ENCODE assay signal across 8 cellular contexts in genomic region chr13:52862358-52863206, GRCh38. TPM values are rescaled to one million over a fixed set of nuclear protein-coding genes. Genes with fewer than 3 reads are reported as not detected.
DNase-seq lines count a peak whose midpoint lies in the region; TF ChIP-seq lines count a peak whose summit lies in the region.

No MANE protein-coding gene starts in this region.

- H4K20me1 ChIP-seq in mammary epithelial cell (ENCODE audit: insufficient read depth, low read length) = no peaks in the 10 kb centered on the region

- dilution Hi-C loops in mammary epithelial cell (cut with HindIII; ENCODE audit: low sequenced_read_pairs) = no loop called here

- 58% methylated on average over 3 of the region's 3 CpGs for WGBS in mammary epithelial cell (ENCODE audit: low coverage, missing lambda C conversion rate)

- BruUV-seq in mammary epithelial cell (replicated peaks; lab: Mats Ljungman, UMichigan) = no TSS peak

- H3K4me1 Mint-ChIP-seq in activated CD4-positive, alpha-beta T cell treated with anti-CD3 and anti-CD28 coated beads, Interleukin-2, amount 10 ng/mL, durations not matched to agents 24 days and 14 days = no peaks in the 10 kb centered on the region

- peak; percentile 64 for DNase-seq in activated CD4-positive, alpha-beta T cell treated with anti-CD3 and anti-CD28 coated beads, Interleukin-2, amount 10 ng/mL, durations not matched to agents 24 days and 14 days
- no peak for DNase-seq in activated CD4-positive, alpha-beta T cell treated with anti-CD3 and anti-CD28 coated beads for 4 hours
- DNase-seq in LoVo (ENCODE audit: low spot score) (peak; percentile 29), mammary epithelial cell (no peak), renal cortical epithelial cell (ENCODE audit: low read depth) (peak; percentile 3), globus pallidus (ENCODE audit: low spot score) (no peak), AG20443 (ENCODE audit: low spot score) (no peak), amniotic stem cell (lab: John Stamatoyannopoulos, UW) (no peak)

- H3K4me2 ChIP-seq in mammary epithelial cell (ENCODE audit: insufficient read depth, low read depth, low read length) = no peak overlapping the region

- H3K36me3 ChIP-seq in mammary epithelial cell (ENCODE audit: insufficient read depth, low read length) = no peaks in the 10 kb centered on the region

- H3K79me2 ChIP-seq in mammary epithelial cell (ENCODE audit: insufficient read depth, low read length) = no peaks in the 10 kb centered on the region

- H3K4me3 Mint-ChIP-seq in activated CD4-positive, alpha-beta T cell treated with anti-CD3 and anti-CD28 coated beads, Interleukin-2, amount 10 ng/mL, durations not matched to agents 24 days and 14 days = no peak overlapping the region

- no peaks in the 10 kb centered on the region for H3K27me3 Mint-ChIP-seq in activated CD4-positive, alpha-beta T cell treated with anti-CD3 and anti-CD28 coated beads, Interleukin-2, amount 10 ng/mL, durations not matched to agents 24 days and 14 days

- H3K4me1 ChIP-seq in mammary epithelial cell (ENCODE audit: insufficient read depth, low read length) = no peaks in the 10 kb centered on the region

- no peak overlapping the region for H3K27ac ChIP-seq in mammary epithelial cell (ENCODE audit: insufficient read depth, low read depth, low read length)

- no peak overlapping the region for H3K4me3 ChIP-seq in mammary epithelial cell (replicated peaks in 1 of 3; ENCODE audit: insufficient read depth in 1 of 3, low read depth in 2 of 3, low read length in 3 of 3)

- H3K9me3 ChIP-seq in mammary epithelial cell (replicated peaks; ENCODE audit: insufficient read depth, low read length) = no peaks in the 10 kb centered on the region

- TF ChIP-seq CTCF in mammary epithelial cell (conservative IDR thresholded peaks at IDR 0.05 in 1 of 2, IDR thresholded peaks at IDR 0.05 in 1 of 2; ENCODE audit: extremely low read depth in 1 of 2, insufficient read depth in 1 of 2, low read depth in 1 of 2, low read length in 2 of 2) = peak; percentile 72 to 78

- CTCF ChIA-PET in mammary epithelial cell (lab: Charles Lee; ENCODE audit: low non-redundant PET) = interaction anchor here (1.2 kb wide), 1 partner anchor 106 kb away, joined by 7 read pairs; no protein-coding TSS in a partner anchor

- in situ Hi-C loops in mammary epithelial cell (cut with MboI; ENCODE audit: low sequenced_read_pairs in 2 of 2) = no loop called here

- H3K36me3 Mint-ChIP-seq in activated CD4-positive, alpha-beta T cell treated with anti-CD3 and anti-CD28 coated beads, Interleukin-2, amount 10 ng/mL, durations not matched to agents 24 days and 14 days (ENCODE audit: low read depth) = no peaks in the 10 kb centered on the region

- no peaks in the 10 kb centered on the region for H3K9me3 Mint-ChIP-seq in activated CD4-positive, alpha-beta T cell treated with anti-CD3 and anti-CD28 coated beads, Interleukin-2, amount 10 ng/mL, durations not matched to agents 24 days and 14 days

- no peak overlapping the region for H2AFZ ChIP-seq in mammary epithelial cell (ENCODE audit: low read depth, low read length)

- no peaks in the 10 kb centered on the region for H3K27me3 ChIP-seq in mammary epithelial cell (ENCODE audit: insufficient read depth, low read length)

- H3K27ac Mint-ChIP-seq in activated CD4-positive, alpha-beta T cell treated with anti-CD3 and anti-CD28 coated beads, Interleukin-2, amount 10 ng/mL, durations not matched to agents 24 days and 14 days = no peak overlapping the region

- intact Hi-C loops in activated CD4-positive, alpha-beta T cell treated with anti-CD3 and anti-CD28 coated beads, Interleukin-2, amount 10 ng/mL, durations not matched to agents 24 days and 14 days (cut with micrococcal nuclease) = no loop called here
- intact Hi-C loops in mammary epithelial cell (cut with micrococcal nuclease) = loop anchor here (1.0 to 10.0 kb wide), 2 partner anchors 106 to 292 kb away; no protein-coding TSS in a partner anchor

- H3K9ac ChIP-seq in mammary epithelial cell (ENCODE audit: insufficient read depth, low read length) = no peak overlapping the region

RNA-seq across cellular contexts. Expression of gene PCDH8, which starts 14.1 kb away (rescaled TPM):
- not detected in 2 replicates for total RNA-seq in activated CD4-positive, alpha-beta T cell treated with anti-CD3 and anti-CD28 coated beads, Interleukin-2, amount 10 ng/mL, durations not matched to agents 24 days and 14 days
- under 1 TPM in 1 of 2 donors, not detected in 1; under 0.01 TPM for total RNA-seq in mammary epithelial cell
- polyA plus RNA-seq in mammary epithelial cell = not detected
- polyA minus RNA-seq in mammary epithelial cell = not detected
- total RNA-seq in renal cortical epithelial cell = 0.05 TPM in 1 of 2 replicates, not detected in the other

Comparison
In these comparisons a context has a peak if more than half of its experiments do, and no peak if none do; other contexts are left out.
1. DNase-seq: peak in activated CD4-positive, alpha-beta T cell treated with anti-CD3 and anti-CD28 coated beads, Interleukin-2, amount 10 ng/mL, durations not matched to agents 24 days and 14 days (single experiment), LoVo (single experiment) and renal cortical epithelial cell (single experiment); none in activated CD4-positive, alpha-beta T cell treated with anti-CD3 and anti-CD28 coated beads for 4 hours (0 of 2), mammary epithelial cell (single experiment), globus pallidus (single experiment), AG20443 (single experiment) and amniotic stem cell (single experiment).